In the genomic region with DNA sequence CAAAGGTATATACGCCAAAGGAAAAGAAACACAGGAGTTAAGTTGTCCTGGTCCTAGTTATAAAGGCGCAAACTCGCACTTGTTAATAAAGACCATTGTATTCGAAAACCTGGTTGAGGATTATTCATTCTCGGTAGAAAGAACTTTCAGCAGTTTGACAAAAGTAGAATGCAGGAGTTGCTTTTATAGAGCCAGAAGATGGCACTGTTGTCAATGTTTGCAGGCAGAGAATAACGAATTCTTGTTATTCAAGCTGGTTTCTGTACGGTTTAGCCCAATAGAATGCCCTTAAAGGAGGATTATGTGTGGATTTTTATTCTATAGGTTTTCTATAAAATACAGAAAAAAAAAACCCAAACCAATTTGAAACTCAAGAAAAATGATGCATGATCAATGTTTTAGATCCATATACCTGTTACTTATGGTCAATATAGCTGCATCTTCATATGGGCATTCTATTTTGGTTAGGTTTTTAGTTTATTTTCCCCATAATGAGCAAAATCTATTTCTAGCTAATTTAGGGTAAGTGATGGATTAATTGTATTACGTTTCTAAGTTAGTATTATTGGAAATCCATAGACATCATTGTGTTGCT, we compare ENCODE assay signal across 9 cellular contexts.
A peak's percentile ranks its signal among the peaks of the same experiment; 100 is the strongest.
DNase-seq lines count a peak whose midpoint lies in the region; ATAC-seq, FAIRE-seq and TF ChIP-seq lines count a peak whose summit lies in the region.
"Had no signal": no experiment of that assay in that cellular context is flagged by ENCODE, and none has a peak within 500 bp of the region (broad histone marks: within the 10 kb centered on the region; RNA-seq: fewer than 3 reads in every experiment).

No MANE protein-coding gene starts in this region.

- ATAC-seq in HG02973 (IDR thresholded peaks at IDR 0.05; ENCODE audit: unreplicated experiment) (peak; percentile 58), K562 (peak; percentile 69), left lobe of liver (peak; percentile 82), HG02588 (IDR thresholded peaks at IDR 0.05; ENCODE audit: unreplicated experiment) (no peak)

- no peaks in the 10 kb centered on the region for H4K20me1 ChIP-seq in K562 (replicated peaks; ENCODE audit: control insufficient read depth, insufficient read depth, low read length)
- H4K20me1 ChIP-seq: BLaER1 treated with 17β-estradiol and CSF1 and Interleukin-3, amounts not matched to agents 10 nM and 100 nM had no signal

- in situ Hi-C loops in K562 (cut with MboI): loop anchor here (25.0 kb wide), 2 partner anchors 1173 to 1423 kb away; no protein-coding TSS in a partner anchor

- 0% methylated on average over 8 of the region's 8 CpGs for WGBS in K562 (ENCODE audit: insufficient coverage, low coverage, missing lambda C conversion rate)

- H3K79me2 ChIP-seq in K562 (ENCODE audit: control insufficient read depth, insufficient read depth, low read length): no peaks in the 10 kb centered on the region

- H3K9ac ChIP-seq in K562 (ENCODE audit: insufficient read depth in 1 of 2, low read depth in 2 of 2, low read length in 2 of 2): no peak overlapping the region
- H3K9ac ChIP-seq: BLaER1 treated with 17β-estradiol and CSF1 and Interleukin-3, amounts not matched to agents 10 nM and 100 nM had no signal

- peak; percentile 64 to 81 for TF ChIP-seq RAD21 in K562 (CRISPR knock-in tag; conservative IDR thresholded peaks at IDR 0.05 in 1 of 2, IDR thresholded peaks at IDR 0.05 in 1 of 2)

- FAIRE-seq in K562 (lab: Jason Lieb, UNC): peak; percentile 15

- peaks cover 0 to 8% of the 10 kb centered on the region in 2 experiments; a peak in 1 of 5 replicates for H3K27me3 ChIP-seq in K562 (ENCODE audit: control insufficient read depth in 2 of 2, insufficient read depth in 2 of 2, low read length in 2 of 2)

- peak; percentile 11 for DNase-seq in DMS79 treated with DMSO at 0.1 percent for 48 hours (lab: John Stamatoyannopoulos, UW)
- DNase-seq in DMS79 (lab: John Stamatoyannopoulos, UW): no peak
- DNase-seq in NCI-H526 (lab: John Stamatoyannopoulos, UW): peak; percentile 29 to 83
- peak in 2 of 4 experiments; percentile 6 to 38 for DNase-seq in K562 (ENCODE audit: extremely low read depth in 1 of 4, low spot score in 3 of 4)
- DNase-seq in left lobe of liver (ENCODE audit: low spot score): no peak
- DNase-seq in GM19240 (ENCODE audit: insufficient read length, low spot score): no peak

- BruUV-seq in K562 (replicated peaks; lab: Mats Ljungman, UMichigan): no TSS peak

- POLR2A ChIA-PET in K562 (lab: Yijun Ruan, JAX): interaction anchor here (1.4 kb wide), 1 partner anchor 14 kb away, joined by 3 read pairs; no protein-coding TSS in a partner anchor

- intact Hi-C loops in K562 (cut with micrococcal nuclease): loop anchor here (2.0 to 10.0 kb wide), 3 partner anchors 1172 to 1630 kb away; no protein-coding TSS in a partner anchor

- no peaks in the 10 kb centered on the region for H3K9me1 ChIP-seq in K562 (ENCODE audit: control insufficient read depth, insufficient read depth, low read length)

- TF ChIP-seq EP300 in K562 (IDR thresholded peaks at IDR 0.05; ENCODE audit: low read length): no peak

- no peaks in the 10 kb centered on the region for H3K4me1 ChIP-seq in K562 (replicated peaks in 1 of 2; ENCODE audit: control insufficient read depth in 2 of 2, insufficient read depth in 2 of 2, low read length in 2 of 2)

- peak; percentile 36 to 67 (median 44); a peak in 4 of 6 replicates for TF ChIP-seq CTCF in K562 (IDR thresholded peaks at IDR 0.05 in 2 of 3, conservative IDR thresholded peaks at IDR 0.05 in 1 of 3; ENCODE audit: insufficient read depth in 2 of 3, low read depth in 1 of 3, low read length in 3 of 3)

- no peaks in the 10 kb centered on the region for H3K36me3 ChIP-seq in K562 (ENCODE audit: control insufficient read depth, insufficient read depth, low read length)
- H3K36me3 ChIP-seq: BLaER1 treated with 17β-estradiol and CSF1 and Interleukin-3, amounts not matched to agents 10 nM and 100 nM had no signal

- TF ChIP-seq POLR2A in K562 (conservative IDR thresholded peaks at IDR 0.05): no peak

- H3K27ac ChIP-seq in K562 (ENCODE audit: extremely low read depth, low read depth, low read length): no peak overlapping the region

- no peaks in the 10 kb centered on the region for H3K9me3 ChIP-seq in K562 (replicated peaks; ENCODE audit: control insufficient read depth, insufficient read depth, low read depth, low read length)
- H3K9me3 ChIP-seq: BLaER1 treated with 17β-estradiol and CSF1 and Interleukin-3, amounts not matched to agents 10 nM and 100 nM had no signal

- H3K4me3 ChIP-seq in K562: no peak overlapping the region
- H3K4me3 ChIP-seq: BLaER1 treated with 17β-estradiol and CSF1 and Interleukin-3, amounts not matched to agents 10 nM and 100 nM had no signal

- CTCF ChIA-PET in K562 (lab: Yijun Ruan, JAX; ENCODE audit: low intra/inter-chr PET ratio): interaction anchor here (0.7 to 1.7 kb wide), 4 partner anchors 1168 to 1425 kb away, joined by 3 to 15 read pairs (median 6); no protein-coding TSS in a partner anchor

- no peak overlapping the region for H3K4me2 ChIP-seq in K562 (ENCODE audit: insufficient read depth, low read length)

- H2AFZ ChIP-seq in K562 (ENCODE audit: low read depth, low read length): no peak overlapping the region

TF ChIP-seq in K562, 482 proteins besides CTCF, POLR2A, EP300 and RAD21:
- 0 out of 2 replicates have a peak, but pooled peaks have one; percentile 4 for TF ChIP-seq KLF16 (IDR thresholded peaks at IDR 0.05)
- TF ChIP-seq, protein P1, sequence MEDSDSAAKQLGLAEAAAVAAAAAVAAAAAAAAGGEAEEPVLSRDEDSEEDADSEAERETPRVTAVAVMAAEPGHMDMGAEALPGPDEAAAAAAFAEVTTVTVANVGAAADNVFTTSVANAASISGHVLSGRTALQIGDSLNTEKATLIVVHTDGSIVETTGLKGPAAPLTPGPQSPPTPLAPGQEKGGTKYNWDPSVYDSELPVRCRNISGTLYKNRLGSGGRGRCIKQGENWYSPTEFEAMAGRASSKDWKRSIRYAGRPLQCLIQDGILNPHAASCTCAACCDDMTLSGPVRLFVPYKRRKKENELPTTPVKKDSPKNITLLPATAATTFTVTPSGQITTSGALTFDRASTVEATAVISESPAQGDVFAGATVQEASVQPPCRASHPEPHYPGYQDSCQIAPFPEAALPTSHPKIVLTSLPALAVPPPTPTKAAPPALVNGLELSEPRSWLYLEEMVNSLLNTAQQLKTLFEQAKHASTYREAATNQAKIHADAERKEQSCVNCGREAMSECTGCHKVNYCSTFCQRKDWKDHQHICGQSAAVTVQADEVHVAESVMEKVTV (CRISPR knock-in tag; IDR thresholded peaks at IDR 0.05): peak; percentile 51
- TF ChIP-seq ATF2 (CRISPR knock-in tag; IDR thresholded peaks at IDR 0.05): no peak

Comparison
In these comparisons a context has a peak if more than half of its experiments do, and no peak if none do; other contexts are left out.
1. DNase-seq: peak in DMS79 treated with DMSO at 0.1 percent for 48 hours (single experiment) and NCI-H526 (2 of 2); none in DMS79 (single experiment), left lobe of liver (single experiment) and GM19240 (single experiment).